ENCODE assay signal across 1 cellular context in the genomic region with DNA sequence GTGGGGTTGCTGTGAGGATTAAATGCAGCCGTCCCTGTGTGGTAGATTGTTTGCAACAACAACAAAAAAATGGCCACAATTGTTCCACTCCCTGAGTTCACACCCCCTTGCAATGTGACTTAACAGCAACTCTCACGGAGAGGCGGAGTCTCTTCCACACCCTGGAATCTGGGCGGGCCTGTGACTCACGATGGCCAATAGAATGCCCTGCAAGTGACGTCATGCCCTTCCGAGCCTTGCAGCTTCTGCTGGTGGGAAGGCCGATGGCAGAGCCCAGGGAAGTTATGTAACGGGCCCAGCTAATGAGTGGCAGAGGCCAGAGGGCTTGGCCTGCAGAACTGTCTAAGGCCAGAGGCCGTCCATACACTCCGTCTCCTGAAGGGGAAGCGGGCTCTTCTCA.
TF ChIP-seq lines count a peak whose summit lies in the region.

No MANE protein-coding gene starts in this region.

TF ChIP-seq in K562, 482 proteins besides CTCF, POLR2A, EP300 and RAD21 (continued from another document):
- TF ChIP-seq ATF1 (CRISPR knock-in tag; IDR thresholded peaks at IDR 0.05), result peak; percentile 49
- TF ChIP-seq ATF1 (tag; IDR thresholded peaks at IDR 0.05), result peak; percentile 97
- peak; percentile 91 for TF ChIP-seq JUN (IDR thresholded peaks at IDR 0.05; ENCODE audit: borderline replicate concordance, low read depth, low read length)
- peak; percentile 36; the same call in 1 of the 2 replicates for TF ChIP-seq JUN (CRISPR knock-in tag; IDR thresholded peaks at IDR 0.05; ENCODE audit: borderline replicate concordance)
- TF ChIP-seq, protein P1, sequence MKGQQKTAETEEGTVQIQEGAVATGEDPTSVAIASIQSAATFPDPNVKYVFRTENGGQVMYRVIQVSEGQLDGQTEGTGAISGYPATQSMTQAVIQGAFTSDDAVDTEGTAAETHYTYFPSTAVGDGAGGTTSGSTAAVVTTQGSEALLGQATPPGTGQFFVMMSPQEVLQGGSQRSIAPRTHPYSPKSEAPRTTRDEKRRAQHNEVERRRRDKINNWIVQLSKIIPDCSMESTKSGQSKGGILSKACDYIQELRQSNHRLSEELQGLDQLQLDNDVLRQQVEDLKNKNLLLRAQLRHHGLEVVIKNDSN (CRISPR knock-in tag; IDR thresholded peaks at IDR 0.05), result peak; percentile 77
- TF ChIP-seq ATF7 (IDR thresholded peaks at IDR 0.05), result peak; percentile 99
- TF ChIP-seq, protein P2, sequence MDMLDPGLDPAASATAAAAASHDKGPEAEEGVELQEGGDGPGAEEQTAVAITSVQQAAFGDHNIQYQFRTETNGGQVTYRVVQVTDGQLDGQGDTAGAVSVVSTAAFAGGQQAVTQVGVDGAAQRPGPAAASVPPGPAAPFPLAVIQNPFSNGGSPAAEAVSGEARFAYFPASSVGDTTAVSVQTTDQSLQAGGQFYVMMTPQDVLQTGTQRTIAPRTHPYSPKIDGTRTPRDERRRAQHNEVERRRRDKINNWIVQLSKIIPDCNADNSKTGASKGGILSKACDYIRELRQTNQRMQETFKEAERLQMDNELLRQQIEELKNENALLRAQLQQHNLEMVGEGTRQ (CRISPR knock-in tag; IDR thresholded peaks at IDR 0.05), result peak; percentile 76
- peak in 1 of 3 experiments; percentile 2 for TF ChIP-seq YY1 (IDR thresholded peaks at IDR 0.05; ENCODE audit: borderline replicate concordance in 1 of 3, control insufficient read depth in 1 of 3, extremely low read depth in 1 of 3, insufficient read depth in 3 of 3, insufficient read length in 1 of 3, insufficient replicate concordance in 2 of 3, low read depth in 1 of 3, low read length in 2 of 3)
- TF ChIP-seq NFYB (IDR thresholded peaks at IDR 0.05; ENCODE audit: extremely low read depth, insufficient read length), result peak; percentile 38
- TF ChIP-seq, protein P3, sequence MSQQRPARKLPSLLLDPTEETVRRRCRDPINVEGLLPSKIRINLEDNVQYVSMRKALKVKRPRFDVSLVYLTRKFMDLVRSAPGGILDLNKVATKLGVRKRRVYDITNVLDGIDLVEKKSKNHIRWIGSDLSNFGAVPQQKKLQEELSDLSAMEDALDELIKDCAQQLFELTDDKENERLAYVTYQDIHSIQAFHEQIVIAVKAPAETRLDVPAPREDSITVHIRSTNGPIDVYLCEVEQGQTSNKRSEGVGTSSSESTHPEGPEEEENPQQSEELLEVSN (IDR thresholded peaks at IDR 0.05; ENCODE audit: borderline replicate concordance in 1 of 2, extremely low read depth in 1 of 2, insufficient read depth in 1 of 2, insufficient read length in 1 of 2, low read depth in 1 of 2, low read length in 1 of 2, poor library complexity in 1 of 2, severe bottlenecking in 1 of 2), result peak in 1 of 2 experiments; percentile 32
- TF ChIP-seq FOS (IDR thresholded peaks at IDR 0.05; ENCODE audit: extremely low read depth, insufficient read length), result peak; percentile 28
- TF ChIP-seq ZNF766 (CRISPR knock-in tag; conservative IDR thresholded peaks at IDR 0.05), result 0 out of 2 replicates have a peak, but pooled peaks have one; percentile 63
- TF ChIP-seq, protein P4, sequence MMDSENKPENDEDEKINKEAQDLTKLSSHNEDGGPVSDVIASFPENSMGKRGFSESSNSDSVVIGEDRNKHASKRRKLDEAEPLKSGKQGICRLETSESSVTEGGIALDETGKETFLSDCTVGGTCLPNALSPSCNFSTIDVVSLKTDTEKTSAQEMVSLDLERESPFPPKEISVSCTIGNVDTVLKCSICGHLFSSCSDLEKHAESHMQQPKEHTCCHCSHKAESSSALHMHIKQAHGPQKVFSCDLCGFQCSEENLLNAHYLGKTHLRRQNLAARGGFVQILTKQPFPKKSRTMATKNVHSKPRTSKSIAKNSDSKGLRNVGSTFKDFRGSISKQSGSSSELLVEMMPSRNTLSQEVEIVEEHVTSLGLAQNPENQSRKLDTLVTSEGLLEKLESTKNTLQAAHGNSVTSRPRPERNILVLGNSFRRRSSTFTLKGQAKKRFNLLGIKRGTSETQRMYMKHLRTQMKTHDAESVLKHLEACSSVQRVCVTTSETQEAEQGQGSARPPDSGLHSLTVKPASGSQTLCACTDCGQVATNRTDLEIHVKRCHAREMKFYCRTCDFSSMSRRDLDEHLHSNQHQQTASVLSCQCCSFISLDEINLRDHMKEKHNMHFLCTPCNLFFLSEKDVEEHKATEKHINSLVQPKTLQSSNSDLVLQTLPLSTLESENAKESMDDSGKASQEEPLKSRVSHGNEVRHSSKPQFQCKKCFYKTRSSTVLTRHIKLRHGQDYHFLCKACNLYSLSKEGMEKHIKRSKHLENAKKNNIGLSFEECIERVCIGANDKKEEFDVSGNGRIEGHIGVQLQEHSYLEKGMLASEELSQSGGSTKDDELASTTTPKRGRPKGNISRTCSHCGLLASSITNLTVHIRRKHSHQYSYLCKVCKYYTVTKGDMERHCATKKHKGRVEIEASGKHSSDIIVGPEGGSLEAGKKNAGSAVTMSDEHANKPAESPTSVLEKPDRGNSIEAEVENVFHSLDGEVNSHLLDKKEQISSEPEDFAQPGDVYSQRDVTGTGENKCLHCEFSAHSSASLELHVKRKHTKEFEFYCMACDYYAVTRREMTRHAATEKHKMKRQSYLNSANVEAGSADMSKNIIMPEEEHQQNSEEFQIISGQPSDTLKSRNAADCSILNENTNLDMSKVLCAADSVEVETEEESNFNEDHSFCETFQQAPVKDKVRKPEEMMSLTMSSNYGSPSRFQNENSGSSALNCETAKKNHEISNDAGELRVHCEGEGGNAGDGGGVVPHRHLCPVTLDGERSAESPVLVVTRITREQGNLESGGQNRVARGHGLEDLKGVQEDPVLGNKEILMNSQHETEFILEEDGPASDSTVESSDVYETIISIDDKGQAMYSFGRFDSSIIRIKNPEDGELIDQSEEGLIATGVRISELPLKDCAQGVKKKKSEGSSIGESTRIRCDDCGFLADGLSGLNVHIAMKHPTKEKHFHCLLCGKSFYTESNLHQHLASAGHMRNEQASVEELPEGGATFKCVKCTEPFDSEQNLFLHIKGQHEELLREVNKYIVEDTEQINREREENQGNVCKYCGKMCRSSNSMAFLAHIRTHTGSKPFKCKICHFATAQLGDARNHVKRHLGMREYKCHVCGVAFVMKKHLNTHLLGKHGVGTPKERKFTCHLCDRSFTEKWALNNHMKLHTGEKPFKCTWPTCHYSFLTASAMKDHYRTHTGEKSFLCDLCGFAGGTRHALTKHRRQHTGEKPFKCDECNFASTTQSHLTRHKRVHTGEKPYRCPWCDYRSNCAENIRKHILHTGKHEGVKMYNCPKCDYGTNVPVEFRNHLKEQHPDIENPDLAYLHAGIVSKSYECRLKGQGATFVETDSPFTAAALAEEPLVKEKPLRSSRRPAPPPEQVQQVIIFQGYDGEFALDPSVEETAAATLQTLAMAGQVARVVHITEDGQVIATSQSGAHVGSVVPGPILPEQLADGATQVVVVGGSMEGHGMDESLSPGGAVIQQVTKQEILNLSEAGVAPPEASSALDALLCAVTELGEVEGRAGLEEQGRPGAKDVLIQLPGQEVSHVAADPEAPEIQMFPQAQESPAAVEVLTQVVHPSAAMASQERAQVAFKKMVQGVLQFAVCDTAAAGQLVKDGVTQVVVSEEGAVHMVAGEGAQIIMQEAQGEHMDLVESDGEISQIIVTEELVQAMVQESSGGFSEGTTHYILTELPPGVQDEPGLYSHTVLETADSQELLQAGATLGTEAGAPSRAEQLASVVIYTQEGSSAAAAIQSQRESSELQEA (IDR thresholded peaks at IDR 0.05; ENCODE audit: low read depth), result no peak
- peak; percentile 96 for TF ChIP-seq JUND (IDR thresholded peaks at IDR 0.05; ENCODE audit: borderline replicate concordance, low read depth, low read length)
- TF ChIP-seq JUND (tag; IDR thresholded peaks at IDR 0.05; ENCODE audit: borderline replicate concordance, low read depth, low read length), result peak; percentile 98
- no peak for TF ChIP-seq CREB1 (IDR thresholded peaks at IDR 0.05)
- TF ChIP-seq CREB1 (CRISPR knock-in tag; IDR thresholded peaks at IDR 0.05), result peak; percentile 46; the same call in 1 of the 2 replicates
- TF ChIP-seq L3MBTL2 (IDR thresholded peaks at IDR 0.05), result peak; percentile 77
- TF ChIP-seq, protein P5, sequence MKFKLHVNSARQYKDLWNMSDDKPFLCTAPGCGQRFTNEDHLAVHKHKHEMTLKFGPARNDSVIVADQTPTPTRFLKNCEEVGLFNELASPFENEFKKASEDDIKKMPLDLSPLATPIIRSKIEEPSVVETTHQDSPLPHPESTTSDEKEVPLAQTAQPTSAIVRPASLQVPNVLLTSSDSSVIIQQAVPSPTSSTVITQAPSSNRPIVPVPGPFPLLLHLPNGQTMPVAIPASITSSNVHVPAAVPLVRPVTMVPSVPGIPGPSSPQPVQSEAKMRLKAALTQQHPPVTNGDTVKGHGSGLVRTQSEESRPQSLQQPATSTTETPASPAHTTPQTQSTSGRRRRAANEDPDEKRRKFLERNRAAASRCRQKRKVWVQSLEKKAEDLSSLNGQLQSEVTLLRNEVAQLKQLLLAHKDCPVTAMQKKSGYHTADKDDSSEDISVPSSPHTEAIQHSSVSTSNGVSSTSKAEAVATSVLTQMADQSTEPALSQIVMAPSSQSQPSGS (CRISPR knock-in tag; IDR thresholded peaks at IDR 0.05), result peak; percentile 96
- TF ChIP-seq JUNB (CRISPR knock-in tag; conservative IDR thresholded peaks at IDR 0.05), result peak; percentile 90
- TF ChIP-seq SMARCB1 (IDR thresholded peaks at IDR 0.05; ENCODE audit: insufficient read length, low read depth), result no peak
